Comparison of ENCODE assay signal across 27 cellular contexts in genomic region chr19:4823577-4823976, GRCh38.
"Had no signal": no experiment of that assay in that cellular context is flagged by ENCODE, and none has a peak within 500 bp of the region (broad histone marks: within the 10 kb centered on the region; RNA-seq: fewer than 3 reads in every experiment).

No MANE protein-coding gene starts in this region.

- H3K9me3 Mint-ChIP-seq: naive B cell, natural killer cell, nephron progenitor cell, neural progenitor cell had no signal

- H3K27me3 Mint-ChIP-seq: naive B cell; progenitor cell of endocrine pancreas; stimulated activated naive B cell treated with anti-CD40 and anti-IgM and Interleukin-4, amounts not matched to agents 10 μg/mL and 1 μg/mL and 100 μg/mL, for 72 hours had no signal

- H3K4me1 Mint-ChIP-seq: mesothelial cell of epicardium, neural progenitor cell had no signal

- H3K27ac ChIP-seq: left ventricle myocardium inferior, neural progenitor cell, ovary, right atrium auricular region, stomach, testis, thyroid gland, transverse colon, upper lobe of left lung, vagina had no signal

- H3K27ac Mint-ChIP-seq: mesothelial cell of epicardium; natural killer cell; nephron progenitor cell; neural progenitor cell; progenitor cell of endocrine pancreas; stimulated activated naive B cell treated with anti-CD40 and anti-IgM and Interleukin-4, amounts not matched to agents 10 μg/mL and 1 μg/mL and 100 μg/mL, for 72 hours had no signal

- ATAC-seq: natural killer cell; sciatic nerve; stimulated activated naive B cell treated with anti-CD40 and anti-IgM and Interleukin-4, amounts not matched to agents 10 μg/mL and 1 μg/mL and 100 μg/mL, for 72 hours; stimulated activated naive CD8-positive, alpha-beta T cell treated with anti-CD3 and anti-CD28 coated beads, Interleukin-15, Interleukin-2, amounts not matched to agents 100 U/mL and 50 U/mL, for 24 hours had no signal

- H3K4me3 Mint-ChIP-seq: mesothelial cell of epicardium; naive B cell; natural killer cell; nephron progenitor cell; neural progenitor cell; stimulated activated naive B cell treated with anti-CD40 and anti-IgM and Interleukin-4, amounts not matched to agents 10 μg/mL and 1 μg/mL and 100 μg/mL, for 72 hours had no signal

- H3K9me3 ChIP-seq: left ventricle myocardium inferior, ovary, right atrium auricular region, stomach, testis, thyroid gland, transverse colon, upper lobe of left lung, vagina had no signal

- DNase-seq: hypothalamus; islet precursor cell; left ventricle myocardium inferior; mesendoderm; naive B cell; natural killer cell; nephron progenitor cell; ovary; stimulated activated CD4-positive, alpha-beta T cell treated with anti-CD3 and anti-CD28 coated beads, Interleukin-12 subunit alpha, Interleukin-12 subunit beta, amount 100 ng/mL, for 4 hours; stimulated activated CD4-positive, alpha-beta T cell treated with anti-CD3 and anti-CD28 coated beads, Interleukin-15, amount 100 ng/mL, for 24 hours; stimulated activated CD4-positive, alpha-beta T cell treated with anti-CD3 and anti-CD28 coated beads, Interleukin-2, amount 100 ng/mL, for 24 hours; stimulated activated CD4-positive, alpha-beta T cell treated with anti-CD3 and anti-CD28 coated beads, Interleukin-4, amount 100 ng/mL, for 1 hour; stimulated activated naive B cell treated with anti-CD40 and anti-IgM and Interleukin-4, amounts not matched to agents 10 μg/mL and 1 μg/mL and 100 μg/mL, for 72 hours; stimulated activated naive CD8-positive, alpha-beta T cell treated with anti-CD3 and anti-CD28 coated beads, Interleukin-15, Interleukin-2, amounts not matched to agents 100 U/mL and 50 U/mL, for 24 hours; stomach; testis; thyroid gland; transverse colon; upper lobe of left lung had no signal

- H3K36me3 ChIP-seq: neural progenitor cell, ovary, right atrium auricular region, thyroid gland, transverse colon, vagina had no signal

- H3K4me1 ChIP-seq: neural progenitor cell, testis, vagina had no signal

- H3K4me3 ChIP-seq: left ventricle myocardium inferior, lung, neural progenitor cell, ovary, right atrium auricular region, skin epidermis, stomach, testis, thyroid gland, transverse colon, upper lobe of left lung, vagina had no signal

- H3K36me3 Mint-ChIP-seq: naive B cell, natural killer cell, neural progenitor cell had no signal
